8 cellular contexts compared by ENCODE assay signal in genomic region chr19:18417250-18418033, GRCh38. TPM values are rescaled to one million over a fixed set of nuclear protein-coding genes. Genes with fewer than 3 reads are reported as not detected.
DNase-seq lines count a peak whose midpoint lies in the region; ATAC-seq and TF ChIP-seq lines count a peak whose summit lies in the region.

No MANE protein-coding gene starts in this region.

- H3K4me1 ChIP-seq in HEK293 (ENCODE audit: control insufficient read depth, insufficient read depth, low read length) (peaks cover 9% of the 10 kb centered on the region; the same call in 1 of the 2 replicates), PC-9 (replicated peaks; ENCODE audit: insufficient read depth) (peaks cover 55% of the 10 kb centered on the region), iPS-18a (ENCODE audit: control insufficient read depth, low read depth, low read length) (peaks cover 10% of the 10 kb centered on the region)

- POLR2A ChIA-PET in HEK293 (lab: Yijun Ruan, JAX) (interaction anchor here (0.6 to 4.2 kb wide), 6 partner anchors 8 to 225 kb away, joined by 3 to 75 read pairs (median 4); partner anchors contain the start of genes JUND and MPV17L2), PC-9 (lab: Charles Lee; ENCODE audit: unreplicated experiment) (interaction anchor here (0.6 to 1.0 kb wide), 4 partner anchors 37 to 193 kb away, joined by 3 to 5 read pairs (median 4); partner anchors contain the start of gene JUND)

- H3K9me3 Mint-ChIP-seq in brain, result peaks cover 0 to 4% (median 0%) of the 10 kb centered on the region in 5 experiments

- H3K27me3 ChIP-seq in PC-9 (ENCODE audit: insufficient read depth, low read depth) (no peaks in the 10 kb centered on the region), iPS-18a (ENCODE audit: control insufficient read depth, insufficient read depth, low read length) (peaks cover 46% of the 10 kb centered on the region)

- no peaks in the 10 kb centered on the region for H3K9me3 ChIP-seq in HEK293 (ENCODE audit: control insufficient read depth, insufficient read depth, low read depth, low read length)
- no peaks in the 10 kb centered on the region for H3K9me3 ChIP-seq in PC-9 (ENCODE audit: insufficient read depth, low read depth)
- no peaks in the 10 kb centered on the region for H3K9me3 ChIP-seq in iPS-18a (ENCODE audit: control insufficient read depth, low read depth, low read length)

- peak; percentile 92 for DNase-seq in Caki2 (ENCODE audit: low read depth)
- peak; percentile 59 to 77 for DNase-seq in PC-9
- peak; percentile 59 for DNase-seq in skeletal muscle cell (ENCODE audit: low read depth)
- no peak for DNase-seq in NCI-H1048 (lab: John Stamatoyannopoulos, UW)

- H3K4me3 ChIP-seq in HEK293 (ENCODE audit: low read depth, low read length), result peak overlapping the region; percentile 20
- H3K4me3 ChIP-seq in PC-9, result peak overlapping the region; percentile 76
- H3K4me3 ChIP-seq in iPS-18a (ENCODE audit: low read length), result peak overlapping the region; percentile 65
- H3K4me3 ChIP-seq in skeletal muscle cell (ENCODE audit: low read depth, low read length), result peak overlapping the region; percentile 40

- H3K27ac Mint-ChIP-seq in brain, result peak overlapping the region; percentile 79 to 100 (median 99)

- H3K79me2 ChIP-seq in PC-9 (ENCODE audit: low read depth), result peaks cover 27% of the 10 kb centered on the region

- peaks cover 51% of the 10 kb centered on the region for H3F3A ChIP-seq in PC-9 (ENCODE audit: insufficient read depth, low read depth)

- peaks cover 23% of the 10 kb centered on the region for H4K20me1 ChIP-seq in PC-9 (ENCODE audit: insufficient read depth)

- ATAC-seq in HG03520 (IDR thresholded peaks at IDR 0.05; ENCODE audit: unreplicated experiment), result no peak

- in situ Hi-C loops in Caki2 (cut with HindIII; ENCODE audit: low pct_unique_long_range_greater_than_20kb, low sequenced_read_pairs), result no loop called here

- CTCF ChIA-PET in HEK293 (lab: Yijun Ruan, JAX), result interaction anchor here (0.6 to 4.5 kb wide), 9 partner anchors 30 to 769 kb away, joined by 3 to 32 read pairs (median 4); partner anchors contain the start of gene GDF15
- CTCF ChIA-PET in PC-9 (lab: Charles Lee), result interaction anchor here (0.6 to 1.0 kb wide), 4 partner anchors 67 to 273 kb away, joined by 3 to 5 read pairs (median 4); no protein-coding TSS in a partner anchor

- peak overlapping the region; percentile 93 for H3K9ac ChIP-seq in iPS-18a (ENCODE audit: low read length)

- peak overlapping the region; percentile 87 for H2AFZ ChIP-seq in PC-9

- peak overlapping the region; percentile 84 to 89 (median 85) for H3K4me3 Mint-ChIP-seq in brain

- peak overlapping the region; percentile 98 for H3K4me2 ChIP-seq in PC-9

- no peaks in the 10 kb centered on the region for H3K36me3 Mint-ChIP-seq in brain

- TF ChIP-seq CTCF in HEK293 (tag by site-specific recombination; IDR thresholded peaks at IDR 0.05) (no peak), PC-9 (conservative IDR thresholded peaks at IDR 0.05) (no peak), brain (conservative IDR thresholded peaks at IDR 0.05) (no peak)

- peaks cover 7% of the 10 kb centered on the region for H3K27me3 Mint-ChIP-seq in brain

- TSS peak; percentile 56 for BruUV-seq in PC-9 (replicated peaks; lab: Mats Ljungman, UMichigan)

- peaks cover 72% of the 10 kb centered on the region for H3K4me1 Mint-ChIP-seq in brain

- peak overlapping the region; percentile 64; the same call in 1 of the 2 replicates for H3K27ac ChIP-seq in HEK293 (ENCODE audit: extremely low read depth, low read depth, low read length)
- H3K27ac ChIP-seq in PC-9, result peak overlapping the region; percentile 54
- no peak overlapping the region for H3K27ac ChIP-seq in iPS-18a (ENCODE audit: low read length)

- no peaks in the 10 kb centered on the region for H3K36me3 ChIP-seq in HEK293 (ENCODE audit: control insufficient read depth in 2 of 2, insufficient read depth in 1 of 2, low read length in 2 of 2)
- no peaks in the 10 kb centered on the region for H3K36me3 ChIP-seq in PC-9 (ENCODE audit: low read depth)
- H3K36me3 ChIP-seq in iPS-18a (ENCODE audit: control insufficient read depth, low read depth, low read length), result no peaks in the 10 kb centered on the region

- H3K9me2 ChIP-seq in PC-9 (ENCODE audit: insufficient read depth), result no peaks in the 10 kb centered on the region

- intact Hi-C loops in PC-9 (cut with micrococcal nuclease; ENCODE audit: unreplicated experiment), result loop anchor here (5.0 to 10.0 kb wide), 2 partner anchors 163 to 410 kb away; partner anchors contain the start of gene ARRDC2

TF ChIP-seq in HEK293, 187 proteins besides CTCF, POLR2A, EP300 and RAD21 (continues in another document):
- TF ChIP-seq, protein P1, sequence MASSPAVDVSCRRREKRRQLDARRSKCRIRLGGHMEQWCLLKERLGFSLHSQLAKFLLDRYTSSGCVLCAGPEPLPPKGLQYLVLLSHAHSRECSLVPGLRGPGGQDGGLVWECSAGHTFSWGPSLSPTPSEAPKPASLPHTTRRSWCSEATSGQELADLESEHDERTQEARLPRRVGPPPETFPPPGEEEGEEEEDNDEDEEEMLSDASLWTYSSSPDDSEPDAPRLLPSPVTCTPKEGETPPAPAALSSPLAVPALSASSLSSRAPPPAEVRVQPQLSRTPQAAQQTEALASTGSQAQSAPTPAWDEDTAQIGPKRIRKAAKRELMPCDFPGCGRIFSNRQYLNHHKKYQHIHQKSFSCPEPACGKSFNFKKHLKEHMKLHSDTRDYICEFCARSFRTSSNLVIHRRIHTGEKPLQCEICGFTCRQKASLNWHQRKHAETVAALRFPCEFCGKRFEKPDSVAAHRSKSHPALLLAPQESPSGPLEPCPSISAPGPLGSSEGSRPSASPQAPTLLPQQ (tag by site-specific recombination; IDR thresholded peaks at IDR 0.05), result peak; percentile 86
- TF ChIP-seq ZNF521 (tag by site-specific recombination; IDR thresholded peaks at IDR 0.05) (no peak), ZNF214 (tag by site-specific recombination; IDR thresholded peaks at IDR 0.05; ENCODE audit: borderline replicate concordance) (no peak), ZNF37A (tag by site-specific recombination; IDR thresholded peaks at IDR 0.05) (no peak), ZNF423 (tag by site-specific recombination; IDR thresholded peaks at IDR 0.05) (no peak), KLF1 (tag by site-specific recombination; IDR thresholded peaks at IDR 0.05) (peak; percentile 84), GLIS2 (tag by site-specific recombination; IDR thresholded peaks at IDR 0.05) (no peak), ZNF76 (tag by site-specific recombination; IDR thresholded peaks at IDR 0.05; ENCODE audit: borderline replicate concordance, low read depth) (peak; percentile 11; the same call in 1 of the 2 replicates), ZNF548 (tag by site-specific recombination; IDR thresholded peaks at IDR 0.05) (no peak), ZNF473 (tag by site-specific recombination; IDR thresholded peaks at IDR 0.05) (no peak), ZNF558 (tag by site-specific recombination; IDR thresholded peaks at IDR 0.05) (no peak), ZSCAN16 (tag by site-specific recombination; IDR thresholded peaks at IDR 0.05) (no peak; the same call in 1 of the 2 replicates)
- TF ChIP-seq, protein P2, sequence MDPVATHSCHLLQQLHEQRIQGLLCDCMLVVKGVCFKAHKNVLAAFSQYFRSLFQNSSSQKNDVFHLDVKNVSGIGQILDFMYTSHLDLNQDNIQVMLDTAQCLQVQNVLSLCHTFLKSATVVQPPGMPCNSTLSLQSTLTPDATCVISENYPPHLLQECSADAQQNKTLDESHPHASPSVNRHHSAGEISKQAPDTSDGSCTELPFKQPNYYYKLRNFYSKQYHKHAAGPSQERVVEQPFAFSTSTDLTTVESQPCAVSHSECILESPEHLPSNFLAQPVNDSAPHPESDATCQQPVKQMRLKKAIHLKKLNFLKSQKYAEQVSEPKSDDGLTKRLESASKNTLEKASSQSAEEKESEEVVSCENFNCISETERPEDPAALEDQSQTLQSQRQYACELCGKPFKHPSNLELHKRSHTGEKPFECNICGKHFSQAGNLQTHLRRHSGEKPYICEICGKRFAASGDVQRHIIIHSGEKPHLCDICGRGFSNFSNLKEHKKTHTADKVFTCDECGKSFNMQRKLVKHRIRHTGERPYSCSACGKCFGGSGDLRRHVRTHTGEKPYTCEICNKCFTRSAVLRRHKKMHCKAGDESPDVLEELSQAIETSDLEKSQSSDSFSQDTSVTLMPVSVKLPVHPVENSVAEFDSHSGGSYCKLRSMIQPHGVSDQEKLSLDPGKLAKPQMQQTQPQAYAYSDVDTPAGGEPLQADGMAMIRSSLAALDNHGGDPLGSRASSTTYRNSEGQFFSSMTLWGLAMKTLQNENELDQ (tag by site-specific recombination; IDR thresholded peaks at IDR 0.05; ENCODE audit: low read depth), result no peak
- TF ChIP-seq, protein P3, sequence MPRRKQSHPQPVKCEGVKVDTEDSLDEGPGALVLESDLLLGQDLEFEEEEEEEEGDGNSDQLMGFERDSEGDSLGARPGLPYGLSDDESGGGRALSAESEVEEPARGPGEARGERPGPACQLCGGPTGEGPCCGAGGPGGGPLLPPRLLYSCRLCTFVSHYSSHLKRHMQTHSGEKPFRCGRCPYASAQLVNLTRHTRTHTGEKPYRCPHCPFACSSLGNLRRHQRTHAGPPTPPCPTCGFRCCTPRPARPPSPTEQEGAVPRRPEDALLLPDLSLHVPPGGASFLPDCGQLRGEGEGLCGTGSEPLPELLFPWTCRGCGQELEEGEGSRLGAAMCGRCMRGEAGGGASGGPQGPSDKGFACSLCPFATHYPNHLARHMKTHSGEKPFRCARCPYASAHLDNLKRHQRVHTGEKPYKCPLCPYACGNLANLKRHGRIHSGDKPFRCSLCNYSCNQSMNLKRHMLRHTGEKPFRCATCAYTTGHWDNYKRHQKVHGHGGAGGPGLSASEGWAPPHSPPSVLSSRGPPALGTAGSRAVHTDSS (tag by site-specific recombination; IDR thresholded peaks at IDR 0.05), result no peak

RNA-seq across cellular contexts. Expression of gene SSBP4, which starts 1.8 kb away (rescaled TPM):
- 87.5 and 106 TPM in 2 replicates for total RNA-seq in Caki2 (2014; rRNA removed; shearing (Covaris generic); ENCODE audit: low replicate concordance)
- 56.6 and 65.2 TPM in 2 replicates for total RNA-seq in PC-9 (2021)
- 93.3 TPM for polyA plus RNA-seq in brain (ENCODE audit: insufficient read depth, low read depth, low replicate concordance)

RNA-seq across cellular contexts. Expression of gene LRRC25, which starts 20.0 kb away (rescaled TPM):
- not detected in 2 replicates for total RNA-seq in Caki2 (2014; rRNA removed; shearing (Covaris generic); ENCODE audit: low replicate concordance)
- not detected in 2 replicates for total RNA-seq in PC-9 (2021)
- 0.83 TPM for polyA plus RNA-seq in brain (ENCODE audit: insufficient read depth, low read depth, low replicate concordance)

RNA-seq across cellular contexts. Expression of gene ISYNA1, which starts 20.5 kb away (rescaled TPM):
- total RNA-seq in Caki2 (2014; rRNA removed; shearing (Covaris generic); ENCODE audit: low replicate concordance), result 118 and 155 TPM in 2 replicates
- total RNA-seq in PC-9 (2021), result 129 and 142 TPM in 2 replicates
- polyA plus RNA-seq in brain (ENCODE audit: insufficient read depth, low read depth, low replicate concordance), result 120 TPM

RNA-seq across cellular contexts. Expression of gene GDF15, which starts 31.5 kb away (rescaled TPM):
- total RNA-seq in Caki2 (2014; rRNA removed; shearing (Covaris generic); ENCODE audit: low replicate concordance), result 349 and 410 TPM in 2 replicates
- total RNA-seq in PC-9 (2021), result 15.1 and 17.2 TPM in 2 replicates
- 5.2 TPM for polyA plus RNA-seq in brain (ENCODE audit: insufficient read depth, low read depth, low replicate concordance)

Comparison
In these comparisons a context has a peak if more than half of its experiments do, and no peak if none do; other contexts are left out.
1. H3K4me3 ChIP-seq: peak in every context shown above with its lines; median percentile 76 in PC-9; 65 in iPS-18a; 40 in skeletal muscle cell; 20 in HEK293.